Comparison of ENCODE assay signal across 27 cellular contexts in the genomic region with DNA sequence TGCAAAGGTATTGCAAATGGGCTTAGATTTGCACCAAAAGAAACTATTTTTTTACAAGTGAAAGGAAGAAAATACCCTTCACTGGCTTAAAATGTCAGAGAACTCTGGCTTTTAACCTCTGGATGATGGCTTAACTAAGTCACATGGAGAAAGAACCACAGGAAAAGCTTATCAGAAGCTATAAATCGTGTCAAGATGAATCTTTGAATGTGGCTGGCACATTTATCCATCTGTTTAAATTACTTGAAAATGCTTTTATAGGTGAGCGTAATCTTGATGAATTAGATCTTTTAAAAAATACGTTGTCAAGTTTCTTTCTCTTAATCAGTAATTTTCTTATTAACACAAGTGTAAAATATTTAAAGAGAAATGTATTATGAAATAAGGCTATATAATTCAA. TPM values are rescaled to one million over a fixed set of nuclear protein-coding genes. Genes with fewer than 3 reads are reported as not detected.
DNase-seq lines count a peak whose midpoint lies in the region; ATAC-seq and TF ChIP-seq lines count a peak whose summit lies in the region.
"Had no signal": no experiment of that assay in that cellular context is flagged by ENCODE, and none has a peak within 500 bp of the region (broad histone marks: within the 10 kb centered on the region; RNA-seq: fewer than 3 reads in every experiment).

No MANE protein-coding gene starts in this region.

- H3K36me3 ChIP-seq in OCI-LY3 (replicated peaks; ENCODE audit: low read depth, low read length) (no peaks in the 10 kb centered on the region), endocrine pancreas (ENCODE audit: control insufficient read depth, insufficient read depth, low read length) (no peaks in the 10 kb centered on the region), smooth muscle cell (ENCODE audit: low read depth) (no peaks in the 10 kb centered on the region), psoas muscle (ENCODE audit: insufficient read depth in 1 of 2, low read depth in 1 of 2) (no peaks in the 10 kb centered on the region)
- H3K36me3 ChIP-seq: BE2C had no signal

- H3K79me2 ChIP-seq in OCI-LY3 (ENCODE audit: low read length) = no peaks in the 10 kb centered on the region
- no peaks in the 10 kb centered on the region for H3K79me2 ChIP-seq in smooth muscle cell (ENCODE audit: low read depth)

- H3K27ac ChIP-seq in OCI-LY3 (ENCODE audit: low read length) (no peak overlapping the region), smooth muscle cell (ENCODE audit: low read depth) (no peak overlapping the region), psoas muscle (no peak overlapping the region)
- H3K27ac ChIP-seq: 22Rv1, KMS-11 had no signal

- H3K4me3 ChIP-seq in OCI-LY3 (ENCODE audit: low read length) = peak overlapping the region; percentile 30
- H3K4me3 ChIP-seq in endocrine pancreas (ENCODE audit: control insufficient read depth, insufficient read depth, low read length) = peak overlapping the region; percentile 57
- H3K4me3 ChIP-seq in smooth muscle cell = no peak overlapping the region
- H3K4me3 ChIP-seq in psoas muscle = no peak overlapping the region

- H3K4me1 ChIP-seq in OCI-LY3 (ENCODE audit: low read length) = no peaks in the 10 kb centered on the region
- no peaks in the 10 kb centered on the region for H3K4me1 ChIP-seq in endocrine pancreas (ENCODE audit: control insufficient read depth, insufficient read depth, low read length)
- peaks cover 6% of the 10 kb centered on the region for H3K4me1 ChIP-seq in smooth muscle cell (ENCODE audit: low read depth)
- H3K4me1 ChIP-seq in psoas muscle = no peaks in the 10 kb centered on the region
- H3K4me1 ChIP-seq: BE2C had no signal

- no peak for TF ChIP-seq CTCF in OCI-LY3 (IDR thresholded peaks at IDR 0.05; ENCODE audit: low read depth, low read length)
- TF ChIP-seq CTCF in smooth muscle cell (IDR thresholded peaks at IDR 0.05; ENCODE audit: borderline replicate concordance, insufficient read depth, poor library complexity, severe bottlenecking) = no peak
- no peak for TF ChIP-seq CTCF in psoas muscle (IDR thresholded peaks at IDR 0.05)

- H3K9ac ChIP-seq in OCI-LY3 (ENCODE audit: low read length) = no peak overlapping the region
- no peak overlapping the region for H3K9ac ChIP-seq in endocrine pancreas (ENCODE audit: control insufficient read depth, insufficient read depth, low read length)
- no peak overlapping the region for H3K9ac ChIP-seq in smooth muscle cell (ENCODE audit: low read depth)
- H3K9ac ChIP-seq: KMS-11 had no signal

- H3K4me2 ChIP-seq in OCI-LY3 (ENCODE audit: low read length) (peak overlapping the region; percentile 28), smooth muscle cell (peak overlapping the region; percentile 74)
- H3K4me2 ChIP-seq: KMS-11 had no signal

- H3K27me3 ChIP-seq in OCI-LY3 (ENCODE audit: low read depth, low read length) (no peaks in the 10 kb centered on the region), endocrine pancreas (ENCODE audit: control insufficient read depth, insufficient read depth, low read length) (no peaks in the 10 kb centered on the region), smooth muscle cell (ENCODE audit: low read depth) (no peaks in the 10 kb centered on the region), psoas muscle (ENCODE audit: insufficient read depth in 3 of 3, low read length in 2 of 3) (no peaks in the 10 kb centered on the region)
- H3K27me3 ChIP-seq: BE2C had no signal

- ATAC-seq in psoas muscle (no peak), GM19452 (IDR thresholded peaks at IDR 0.05; ENCODE audit: unreplicated experiment) (no peak)
- ATAC-seq: HCT116 had no signal

- 32% methylated on average over 3 of the region's 3 CpGs for WGBS in smooth muscle cell (ENCODE audit: low lambda C conversion rate)
- 37 to 45% (median 43%) methylated on average over 3 of the region's 3 CpGs for WGBS in psoas muscle, 3 donors

- intact Hi-C loops in psoas muscle (cut with DNase I) = no loop called here

- DNase-seq in NCI-H82 (lab: John Stamatoyannopoulos, UW) (peak; percentile 44), NCI-H82 treated with DMSO at 0.1 percent for 48 hours (lab: John Stamatoyannopoulos, UW; ENCODE audit: unreplicated experiment) (no peak), smooth muscle cell (lab: John Stamatoyannopoulos, UW; ENCODE audit: unreplicated experiment) (no peak), psoas muscle (no peak), AML-193 (lab: John Stamatoyannopoulos, UW) (no peak)
- DNase-seq: BE2C; CD8-positive, alpha-beta memory T cell; IMR-90; NCI-H1092; NCI-H1417 treated with DMSO at 0.1 percent for 48 hours; NCI-H1694 treated with DMSO at 0.1 percent for 48 hours; NCI-H2081 treated with DMSO at 0.1 percent for 48 hours; NCI-H2171 treated with DMSO at 0.1 percent for 48 hours; NCI-H345; NCI-H510A treated with DMSO at 0.1 percent for 48 hours; NK-92 treated with Interleukin-12 subunit alpha and Interleukin-12 subunit beta, amount 100 ng/mL, for 24 hours; Right ventricle myocardium superior; RPMI8226; T-helper 1 cell had no signal

- no peaks in the 10 kb centered on the region for H3F3A ChIP-seq in smooth muscle cell (ENCODE audit: low read depth)

- no peaks in the 10 kb centered on the region for H3K9me3 ChIP-seq in OCI-LY3 (ENCODE audit: insufficient read depth, low read length)
- H3K9me3 ChIP-seq in endocrine pancreas (ENCODE audit: control insufficient read depth, low read length) = no peaks in the 10 kb centered on the region
- H3K9me3 ChIP-seq in smooth muscle cell (replicated peaks; ENCODE audit: low read depth) = no peaks in the 10 kb centered on the region
- no peaks in the 10 kb centered on the region for H3K9me3 ChIP-seq in psoas muscle
- H3K9me3 ChIP-seq: BE2C had no signal

- H2AFZ ChIP-seq in OCI-LY3 (ENCODE audit: low read depth, low read length) (peak overlapping the region; percentile 67), smooth muscle cell (ENCODE audit: low read depth) (peak overlapping the region; percentile 65)

- H4K20me1 ChIP-seq in OCI-LY3 (ENCODE audit: insufficient read depth, low read length) (no peaks in the 10 kb centered on the region), smooth muscle cell (ENCODE audit: low read depth) (no peaks in the 10 kb centered on the region)

RNA-seq across cellular contexts. Expression of a gene that starts 32.0 kb away (rescaled TPM):
- total RNA-seq in smooth muscle cell (not detected in 2 replicates), psoas muscle (not detected)
- polyA plus RNA-seq in smooth muscle cell (not detected in 2 replicates), psoas muscle (under 1 TPM; 0.06 to 0.25 (median 0.18) TPM)
- total RNA-seq: CD8-positive, alpha-beta memory T cell; H4; IMR-90 had no signal
- polyA plus RNA-seq: CD14-positive monocyte; CD8-positive, alpha-beta memory T cell; IMR-90 had no signal

Comparison
In these comparisons a context has a peak if more than half of its experiments do, and no peak if none do; other contexts are left out.
1. H3K4me3 ChIP-seq: peak in OCI-LY3 (single experiment) and endocrine pancreas (single experiment); none in smooth muscle cell (single experiment) and psoas muscle (single experiment).